Comparison of ENCODE assay signal across 34 cellular contexts in genomic region chr16:54009464-54010176, GRCh38.
"Had no signal": no experiment of that assay in that cellular context is flagged by ENCODE, and none has a peak within 500 bp of the region (broad histone marks: within the 10 kb centered on the region; RNA-seq: fewer than 3 reads in every experiment).

No MANE protein-coding gene starts in this region.

- ATAC-seq: activated CD8-positive, alpha-beta memory T cell treated with anti-CD3 and anti-CD28 coated beads, Interleukin-2, amount 10 ng/mL, durations not matched to agents 7 days and 5 days; activated naive CD8-positive, alpha-beta T cell treated with anti-CD3 and anti-CD28 coated beads, Interleukin-2, amount 50 U/mL, for 24 hours; PC-3 had no signal

- H3K9me3 ChIP-seq: Peyer's patch had no signal

- H3K4me1 ChIP-seq: Peyer's patch had no signal

- H3K4me3 ChIP-seq: Peyer's patch had no signal

- DNase-seq: activated CD4-positive, alpha-beta memory T cell treated with anti-CD3 and anti-CD28 coated beads, Interleukin-2, amount 10 ng/mL, durations not matched to agents 7 days and 5 days; activated CD4-positive, alpha-beta T cell treated with anti-CD3 and anti-CD28 coated beads for 1 hour; activated CD4-positive, alpha-beta T cell treated with anti-CD3 and anti-CD28 coated beads for 48 hours; activated CD4-positive, CD25-positive, alpha-beta regulatory T cell; activated CD8-positive, alpha-beta memory T cell treated with anti-CD3 and anti-CD28 coated beads for 24 hours; activated CD8-positive, alpha-beta memory T cell treated with anti-CD3 and anti-CD28 coated beads, Interleukin-2, amount 10 ng/mL, durations not matched to agents 7 days and 5 days; activated CD8-positive, alpha-beta memory T cell treated with anti-CD3 and anti-CD28 coated beads, Interleukin-2, amount 50 U/mL, for 48 hours; activated effector memory CD4-positive, alpha-beta T cell treated with Interleukin-2 at 50 U/mL for 16 hours; activated naive CD4-positive, alpha-beta T cell treated with anti-CD3 and anti-CD28 coated beads, Interleukin-2, amount 10 ng/mL, durations not matched to agents 7 days and 5 days; activated naive CD8-positive, alpha-beta T cell treated with anti-CD3 and anti-CD28 coated beads, Interleukin-2, amount 50 U/mL, for 24 hours; activated T-cell treated with anti-CD3 and anti-CD28 coated beads, Interleukin-2, amount 50 U/mL, for 48 hours; aorta; brain microvascular endothelial cell; Karpas-422; KBM-7; MM.1S; NCI-H1092 treated with DMSO at 0.1 percent for 48 hours; NCI-H187; NCI-H2029 treated with DMSO at 0.1 percent for 48 hours; NCI-H2107; NCI-H2171; NCI-H510A; NCI-H526; NCI-H748 treated with DMSO at 0.1 percent for 48 hours; NK-92 treated with Interleukin-12 subunit alpha and Interleukin-12 subunit beta, amount 100 ng/mL, for 24 hours; PC-3; Peyer's patch; RPMI8226; SHP77 treated with DMSO at 0.1 percent for 48 hours; SW 1271; T-helper 1 cell; T-helper 2 cell; T-helper 9 cell; WERI-Rb-1 had no signal

- H3K36me3 ChIP-seq: brain microvascular endothelial cell, Peyer's patch, WERI-Rb-1 had no signal

- H3K27me3 ChIP-seq: brain microvascular endothelial cell, Peyer's patch had no signal

- H3K27ac ChIP-seq: brain microvascular endothelial cell, Peyer's patch, WERI-Rb-1 had no signal
